In the genomic region with DNA sequence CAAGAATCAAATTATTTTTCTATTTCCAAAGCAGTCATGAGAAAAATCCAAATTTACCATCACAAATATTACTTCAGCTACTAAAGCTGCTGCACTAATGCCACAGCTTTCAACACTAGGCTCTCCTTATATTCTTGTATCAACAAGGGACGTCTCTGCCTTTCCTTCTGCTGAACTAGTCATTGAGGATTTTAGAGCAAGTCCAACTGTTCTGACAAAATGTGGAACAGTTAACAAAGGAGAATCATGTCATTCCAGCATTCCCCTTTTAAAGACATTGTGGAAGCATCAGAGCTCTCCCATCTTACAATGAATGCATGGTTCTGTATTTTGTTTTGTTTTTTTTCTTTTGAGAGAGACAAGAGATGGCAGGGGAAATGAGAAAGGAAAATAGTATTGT, we compare ENCODE assay signal across 30 cellular contexts. TPM values are rescaled to one million over a fixed set of nuclear protein-coding genes. Genes with fewer than 3 reads are reported as not detected.
DNase-seq lines count a peak whose midpoint lies in the region; ATAC-seq and TF ChIP-seq lines count a peak whose summit lies in the region.
"Had no signal": no experiment of that assay in that cellular context is flagged by ENCODE, and none has a peak within 500 bp of the region (broad histone marks: within the 10 kb centered on the region; RNA-seq: fewer than 3 reads in every experiment).

No MANE protein-coding gene starts in this region.

- H3K4me1 ChIP-seq in gastroesophageal sphincter = peaks cover 24 to 96% (median 26%) of the 10 kb centered on the region in 3 donors
- peaks cover 14 to 84% of the 10 kb centered on the region in 2 donors for H3K4me1 ChIP-seq in thoracic aorta (ENCODE audit: control insufficient read depth in 1 of 2, low read depth in 2 of 2)
- H3K4me1 ChIP-seq: BE2C, Peyer's patch had no signal

- no peak for TF ChIP-seq CTCF in gastroesophageal sphincter (IDR thresholded peaks at IDR 0.05)
- TF ChIP-seq CTCF in thoracic aorta (IDR thresholded peaks at IDR 0.05) = no peak
- TF ChIP-seq CTCF in MCF 10A (IDR thresholded peaks at IDR 0.05; ENCODE audit: unreplicated experiment) = no peak

- DNase-seq in caudate nucleus (lab: John Stamatoyannopoulos, UW) (peak in 8 of 61 donors; percentile 11 to 65 (median 24)), pons (ENCODE audit: low spot score) (peak; percentile 99), thoracic aorta (ENCODE audit: low spot score) (no peak), MCF 10A (ENCODE audit: unreplicated experiment) (no peak), posterior vena cava (ENCODE audit: low spot score) (no peak), HuH-7.5 (ENCODE audit: low spot score) (no peak)
- DNase-seq: ACHN; activated T-cell treated with anti-CD3 and anti-CD28 coated beads for 4 hours; BE2C; cortex of kidney; DMS153; foreskin keratinocyte; immature natural killer cell; naive thymus-derived CD8-positive, alpha-beta T cell; NCI-H1092 treated with DMSO at 0.1 percent for 48 hours; NCI-H1694 treated with DMSO at 0.1 percent for 48 hours; NCI-H446 treated with DMSO at 0.1 percent for 48 hours; NCI-H82; occipital lobe; Peyer's patch; retina; SIG-M5; stimulated activated CD4-positive, alpha-beta T cell treated with anti-CD3 and anti-CD28 coated beads, Interleukin-1b, Interleukin-23, amount 100 ng/mL, for 48 hours; stimulated activated naive CD4-positive, alpha-beta T cell treated with Interleukin-2 at 50 U/mL for 16 hours; uterus had no signal

- BruUV-seq in MCF 10A (replicated peaks; lab: Mats Ljungman, UMichigan) = no TSS peak

- intact Hi-C loops in MCF 10A (cut with micrococcal nuclease) = no loop called here
- intact Hi-C loops in posterior vena cava (cut with DNase I) = no loop called here

- no peaks in the 10 kb centered on the region for H3K36me3 Mint-ChIP-seq in MCF 10A (ENCODE audit: insufficient read depth, unreplicated experiment)
- H3K36me3 Mint-ChIP-seq: activated naive CD4-positive, alpha-beta T cell treated with anti-CD3 and anti-CD28 coated beads, Interleukin-2, amount 50 U/mL, for 24 hours; immature natural killer cell; naive thymus-derived CD8-positive, alpha-beta T cell had no signal

- peaks cover 13% of the 10 kb centered on the region for H3K4me1 Mint-ChIP-seq in MCF 10A (ENCODE audit: insufficient read depth, unreplicated experiment)
- H3K4me1 Mint-ChIP-seq: activated naive CD4-positive, alpha-beta T cell treated with anti-CD3 and anti-CD28 coated beads, Interleukin-2, amount 50 U/mL, for 24 hours; immature natural killer cell; naive thymus-derived CD8-positive, alpha-beta T cell had no signal

- no peak overlapping the region for H3K4me3 ChIP-seq in gastroesophageal sphincter
- H3K4me3 ChIP-seq in thoracic aorta = peak overlapping the region; percentile 12
- H3K4me3 ChIP-seq: Peyer's patch, uterus had no signal

- H3K27me3 ChIP-seq in gastroesophageal sphincter (no peaks in the 10 kb centered on the region), thoracic aorta (replicated peaks; ENCODE audit: insufficient read depth) (no peaks in the 10 kb centered on the region)
- H3K27me3 ChIP-seq: BE2C, foreskin keratinocyte, Peyer's patch, uterus had no signal

- no peak for ATAC-seq in gastroesophageal sphincter
- ATAC-seq in thoracic aorta (ENCODE audit: insufficient number of reproducible peaks, low FRiP score, low read depth) = no peak
- ATAC-seq: foreskin keratinocyte; naive thymus-derived CD8-positive, alpha-beta T cell had no signal

- H3K4me3 Mint-ChIP-seq in MCF 10A (ENCODE audit: unreplicated experiment) = no peak overlapping the region
- H3K4me3 Mint-ChIP-seq: activated naive CD4-positive, alpha-beta T cell treated with anti-CD3 and anti-CD28 coated beads, Interleukin-2, amount 50 U/mL, for 24 hours; immature natural killer cell; naive thymus-derived CD8-positive, alpha-beta T cell; T-helper 2 cell treated with Interferon-gamma antibody and Interleukin-4, amounts not matched to agents 5 μg/mL and 100 μg/mL, for 36 hours had no signal

- H3K27ac Mint-ChIP-seq in MCF 10A (ENCODE audit: low read depth, unreplicated experiment) = no peak overlapping the region
- H3K27ac Mint-ChIP-seq: activated naive CD4-positive, alpha-beta T cell treated with anti-CD3 and anti-CD28 coated beads, Interleukin-2, amount 50 U/mL, for 24 hours; activated T-helper 2 cell treated with anti-CD3 and anti-CD28 coated beads, Interferon-gamma antibody, Interleukin-2, Interleukin-4, amounts not matched to agents 10 μg/mL and 5 μg/mL and 100 μg/mL, durations not matched to agents 14 hours and 24 hours and 36 hours; immature natural killer cell; naive thymus-derived CD8-positive, alpha-beta T cell; T-helper 2 cell treated with Interferon-gamma antibody and Interleukin-4, amounts not matched to agents 5 μg/mL and 100 μg/mL, for 36 hours had no signal

- no peaks in the 10 kb centered on the region for H3K36me3 ChIP-seq in gastroesophageal sphincter
- no peaks in the 10 kb centered on the region for H3K36me3 ChIP-seq in thoracic aorta
- H3K36me3 ChIP-seq: BE2C, Peyer's patch, uterus had no signal

- no peaks in the 10 kb centered on the region for H3K9me3 Mint-ChIP-seq in MCF 10A (ENCODE audit: unreplicated experiment)
- H3K9me3 Mint-ChIP-seq: activated T-helper 2 cell treated with anti-CD3 and anti-CD28 coated beads, Interferon-gamma antibody, Interleukin-2, Interleukin-4, amounts not matched to agents 10 μg/mL and 5 μg/mL and 100 μg/mL, durations not matched to agents 14 hours and 24 hours and 36 hours; T-helper 2 cell treated with Interferon-gamma antibody and Interleukin-4, amounts not matched to agents 5 μg/mL and 100 μg/mL, for 36 hours had no signal

- 0 to 14% methylated on average over 1 of the region's 1 CpG for WGBS in gastroesophageal sphincter (ENCODE audit: low coverage in 1 of 2), 2 donors

- no peak for TF ChIP-seq EP300 in gastroesophageal sphincter (IDR thresholded peaks at IDR 0.05)

- H3K9me3 ChIP-seq in gastroesophageal sphincter = no peaks in the 10 kb centered on the region
- no peaks in the 10 kb centered on the region for H3K9me3 ChIP-seq in thoracic aorta
- H3K9me3 ChIP-seq: BE2C, Peyer's patch, uterus had no signal

- CTCF ChIA-PET in MCF 10A (lab: Yijun Ruan, JAX) = no interaction called here

- TF ChIP-seq POLR2A in gastroesophageal sphincter (IDR thresholded peaks at IDR 0.05) = no peak

- POLR2A ChIA-PET in MCF 10A (lab: Yijun Ruan, JAX) = interaction anchor here (0.9 kb wide), 1 partner anchor 34 kb away, joined by 3 read pairs; no protein-coding TSS in a partner anchor

- peak overlapping the region; percentile 94 for H3K27ac ChIP-seq in caudate nucleus (ENCODE audit: low read depth, low read length)
- peak overlapping the region; percentile 15 to 73 (median 66) for H3K27ac ChIP-seq in gastroesophageal sphincter
- H3K27ac ChIP-seq in thoracic aorta = peak overlapping the region; percentile 40 to 55
- H3K27ac ChIP-seq: foreskin keratinocyte, Peyer's patch had no signal

- H3K27me3 Mint-ChIP-seq in MCF 10A (ENCODE audit: insufficient read depth, unreplicated experiment) = no peaks in the 10 kb centered on the region
- H3K27me3 Mint-ChIP-seq: activated naive CD4-positive, alpha-beta T cell treated with anti-CD3 and anti-CD28 coated beads, Interleukin-2, amount 50 U/mL, for 24 hours; naive thymus-derived CD8-positive, alpha-beta T cell had no signal

RNA-seq across cellular contexts. Expression of a gene that starts 28.6 kb away (rescaled TPM):
- total RNA-seq in gastroesophageal sphincter = 10 to 100 TPM; 26.9 to 79.9 (median 45.5) TPM
- total RNA-seq in thoracic aorta = 10 to 100 TPM; 20.4 to 30.9 TPM
- not detected in 2 replicates for total RNA-seq in MCF 10A (2022)
- 10 to 100 TPM in 1 of 2 donors, 1 to 10 TPM in 1; 7.3 to 18.7 TPM for total RNA-seq in posterior vena cava
- total RNA-seq: activated T-helper 2 cell treated with anti-CD3 and anti-CD28 coated beads, Interferon-gamma antibody, Interleukin-2, Interleukin-4, amounts not matched to agents 10 μg/mL and 5 μg/mL and 100 μg/mL, durations not matched to agents 14 hours and 24 hours and 36 hours; HT-29; naive thymus-derived CD8-positive, alpha-beta T cell had no signal
